Comparison of ENCODE assay signal across 33 cellular contexts in genomic region chr7:64854969-64855368, GRCh38. TPM values are rescaled to one million over a fixed set of nuclear protein-coding genes. Genes with fewer than 3 reads are reported as not detected.
DNase-seq lines count a peak whose midpoint lies in the region; ATAC-seq, FAIRE-seq and TF ChIP-seq lines count a peak whose summit lies in the region.
"Had no signal": no experiment of that assay in that cellular context is flagged by ENCODE, and none has a peak within 500 bp of the region (broad histone marks: within the 10 kb centered on the region; RNA-seq: fewer than 3 reads in every experiment).

No MANE protein-coding gene starts in this region.

- 17% methylated on average over 1 of the region's 1 CpG for WGBS in K562 (ENCODE audit: insufficient coverage, low coverage, missing lambda C conversion rate)

- intact Hi-C loops in K562 (cut with micrococcal nuclease), result no loop called here

- H3K4me1 Mint-ChIP-seq in neural progenitor cell, result no peaks in the 10 kb centered on the region
- H3K4me1 Mint-ChIP-seq: B cell; CD14-positive monocyte; CD4-positive, alpha-beta memory T cell; CD4-positive, CD25-positive, alpha-beta regulatory T cell; CD8-positive, alpha-beta memory T cell had no signal

- no peaks in the 10 kb centered on the region for H3K36me3 ChIP-seq in K562 (ENCODE audit: control insufficient read depth, insufficient read depth, low read length)
- H3K36me3 ChIP-seq in neural progenitor cell, result no peaks in the 10 kb centered on the region
- H3K36me3 ChIP-seq: BE2C, BLaER1 had no signal

- no peak overlapping the region for H3K9ac ChIP-seq in K562 (ENCODE audit: insufficient read depth in 1 of 2, low read depth in 2 of 2, low read length in 2 of 2)
- no peak overlapping the region for H3K9ac ChIP-seq in neural progenitor cell
- H3K9ac ChIP-seq: BLaER1; BLaER1 treated with 17β-estradiol and CSF1 and Interleukin-3, amounts not matched to agents 10 nM and 100 nM had no signal

- TF ChIP-seq POLR2A in K562 (conservative IDR thresholded peaks at IDR 0.05), result no peak

- DNase-seq in K562 (ENCODE audit: extremely low read depth in 1 of 4, low spot score in 3 of 4) (peak in 1 of 4 experiments; percentile 49), epithelial cell of esophagus (ENCODE audit: low read depth) (peak; percentile 15), neural progenitor cell (ENCODE audit: low spot score) (no peak)
- DNase-seq in activated T-cell treated with anti-CD3 and anti-CD28 coated beads, Interleukin-2, amount 50 U/mL, for 48 hours, result no peak
- DNase-seq: 8988T; ACHN; AML-193; BE2C; C1 segment of cervical spinal cord; Caco-2; Calu3; CD4-positive, alpha-beta memory T cell; CD4-positive, alpha-beta T cell; CD4-positive, CD25-positive, alpha-beta regulatory T cell; CD8-positive, alpha-beta memory T cell; CD8-positive, alpha-beta T cell; COR-L47; DMS 273 treated with DMSO at 0.1 percent for 48 hours; DMS153; DMS53; DMS79; DMS79 treated with DMSO at 0.1 percent for 48 hours; DND-41; EL had no signal

- H3K4me3 Mint-ChIP-seq in neural progenitor cell, result no peak overlapping the region
- H3K4me3 Mint-ChIP-seq: B cell; CD14-positive monocyte; CD4-positive, alpha-beta memory T cell; CD4-positive, alpha-beta T cell; CD4-positive, CD25-positive, alpha-beta regulatory T cell; CD8-positive, alpha-beta memory T cell; CD8-positive, alpha-beta T cell had no signal

- POLR2A ChIA-PET in K562 (lab: Yijun Ruan, JAX), result no interaction called here

- H3K27ac Mint-ChIP-seq in neural progenitor cell, result no peak overlapping the region
- H3K27ac Mint-ChIP-seq: B cell; CD14-positive monocyte; CD4-positive, alpha-beta memory T cell; CD4-positive, alpha-beta T cell; CD4-positive, CD25-positive, alpha-beta regulatory T cell; CD8-positive, alpha-beta memory T cell; CD8-positive, alpha-beta T cell had no signal

- H3K4me1 ChIP-seq in K562 (replicated peaks in 1 of 2; ENCODE audit: control insufficient read depth in 2 of 2, insufficient read depth in 2 of 2, low read length in 2 of 2), result peaks cover 3% of the 10 kb centered on the region in 2 experiments; a peak in 3 of 5 replicates
- no peaks in the 10 kb centered on the region for H3K4me1 ChIP-seq in neural progenitor cell
- H3K4me1 ChIP-seq: A549; BE2C; BLaER1; BLaER1 treated with 17β-estradiol and CSF1 and Interleukin-3, amounts not matched to agents 10 nM and 100 nM; Caco-2 had no signal

- TF ChIP-seq EP300 in K562 (IDR thresholded peaks at IDR 0.05; ENCODE audit: low read length), result no peak; the same call in 1 of the 2 replicates

- H3F3A ChIP-seq in neural progenitor cell (ENCODE audit: low read depth), result no peaks in the 10 kb centered on the region

- no peak overlapping the region for H3K4me3 ChIP-seq in K562
- no peak overlapping the region for H3K4me3 ChIP-seq in epithelial cell of esophagus (ENCODE audit: low read length)
- H3K4me3 ChIP-seq in neural progenitor cell, result no peak overlapping the region
- H3K4me3 ChIP-seq: A549; BLaER1; BLaER1 treated with 17β-estradiol and CSF1 and Interleukin-3, amounts not matched to agents 10 nM and 100 nM had no signal

- peaks cover 2% of the 10 kb centered on the region for H3K27me3 Mint-ChIP-seq in neural progenitor cell (ENCODE audit: insufficient read depth, low read depth)
- H3K27me3 Mint-ChIP-seq: B cell; CD4-positive, alpha-beta memory T cell; CD4-positive, alpha-beta T cell; CD4-positive, CD25-positive, alpha-beta regulatory T cell had no signal

- no peaks in the 10 kb centered on the region for H3K9me1 ChIP-seq in K562 (ENCODE audit: control insufficient read depth, insufficient read depth, low read length)

- no peak for FAIRE-seq in K562 (lab: Jason Lieb, UNC)
- FAIRE-seq: A204.1, A549, D721Med had no signal

- H3K27me3 ChIP-seq in K562 (ENCODE audit: control insufficient read depth in 2 of 2, insufficient read depth in 2 of 2, low read length in 2 of 2) (no peaks in the 10 kb centered on the region), neural progenitor cell (no peaks in the 10 kb centered on the region)
- H3K27me3 ChIP-seq: BE2C; BLaER1; BLaER1 treated with 17β-estradiol and CSF1 and Interleukin-3, amounts not matched to agents 10 nM and 100 nM had no signal

- H3K4me2 ChIP-seq in K562 (ENCODE audit: insufficient read depth, low read length) (no peak overlapping the region), neural progenitor cell (no peak overlapping the region)
- H3K4me2 ChIP-seq: A549; BLaER1; BLaER1 treated with 17β-estradiol and CSF1 and Interleukin-3, amounts not matched to agents 10 nM and 100 nM had no signal

- H3K27ac ChIP-seq in K562 (ENCODE audit: extremely low read depth, low read depth, low read length) (no peak overlapping the region), neural progenitor cell (no peak overlapping the region)
- H3K27ac ChIP-seq: 22Rv1; A549; BLaER1; BLaER1 treated with 17β-estradiol and CSF1 and Interleukin-3, amounts not matched to agents 10 nM and 100 nM; C4-2B had no signal

- BruUV-seq in K562 (replicated peaks; lab: Mats Ljungman, UMichigan), result no TSS peak

- H2AFZ ChIP-seq in K562 (ENCODE audit: low read depth, low read length) (no peak overlapping the region), neural progenitor cell (replicated peaks) (no peak overlapping the region)

- no peaks in the 10 kb centered on the region for H3K9me3 Mint-ChIP-seq in neural progenitor cell
- H3K9me3 Mint-ChIP-seq: CD4-positive, alpha-beta T cell; CD8-positive, alpha-beta T cell had no signal

- ATAC-seq in K562, result peak; percentile 77
- ATAC-seq: A549; CD8-positive, alpha-beta T cell had no signal

- in situ Hi-C loops in K562 (cut with MboI), result no loop called here

- no peaks in the 10 kb centered on the region for H3K36me3 Mint-ChIP-seq in neural progenitor cell
- H3K36me3 Mint-ChIP-seq: CD14-positive monocyte; CD4-positive, CD25-positive, alpha-beta regulatory T cell; CD8-positive, alpha-beta T cell had no signal

- TF ChIP-seq CTCF in K562 (IDR thresholded peaks at IDR 0.05 in 2 of 3, conservative IDR thresholded peaks at IDR 0.05 in 1 of 3; ENCODE audit: insufficient read depth in 2 of 3, low read depth in 1 of 3, low read length in 3 of 3) (no peak), epithelial cell of esophagus (IDR thresholded peaks at IDR 0.05; ENCODE audit: insufficient read depth, low read depth, low read length, missing control alignments) (no peak), neural progenitor cell (IDR thresholded peaks at IDR 0.05) (no peak)

- no peak for TF ChIP-seq RAD21 in K562 (CRISPR knock-in tag; conservative IDR thresholded peaks at IDR 0.05 in 1 of 2, IDR thresholded peaks at IDR 0.05 in 1 of 2)

- CTCF ChIA-PET in K562 (lab: Yijun Ruan, JAX; ENCODE audit: low intra/inter-chr PET ratio), result no interaction called here

- peaks cover 2% of the 10 kb centered on the region; the same call in 1 of the 2 replicates for H3K9me3 ChIP-seq in K562 (replicated peaks; ENCODE audit: control insufficient read depth, insufficient read depth, low read depth, low read length)
- peaks cover 13% of the 10 kb centered on the region for H3K9me3 ChIP-seq in neural progenitor cell (ENCODE audit: low read depth)
- H3K9me3 ChIP-seq: A549; BE2C; BLaER1; BLaER1 treated with 17β-estradiol and CSF1 and Interleukin-3, amounts not matched to agents 10 nM and 100 nM; Caco-2 had no signal

- H3K79me2 ChIP-seq in K562 (ENCODE audit: control insufficient read depth, insufficient read depth, low read length) (no peaks in the 10 kb centered on the region), neural progenitor cell (ENCODE audit: low read depth) (no peaks in the 10 kb centered on the region)

- H4K20me1 ChIP-seq in K562 (replicated peaks; ENCODE audit: control insufficient read depth, insufficient read depth, low read length), result no peaks in the 10 kb centered on the region
- no peaks in the 10 kb centered on the region for H4K20me1 ChIP-seq in neural progenitor cell (ENCODE audit: low read depth)
- H4K20me1 ChIP-seq: BLaER1; BLaER1 treated with 17β-estradiol and CSF1 and Interleukin-3, amounts not matched to agents 10 nM and 100 nM had no signal

RNA-seq across cellular contexts. Expression of gene ZNF273, which starts 48.1 kb away (rescaled TPM):
- total RNA-seq in K562 (2011; cell fraction: chromatin; rRNA removed; ENCODE audit: low replicate concordance), result 15.0 and 51.2 TPM in 2 replicates
- total RNA-seq in K562 (2011; cell fraction: nucleolus; rRNA removed), result 11.5 and 16.4 TPM in 2 replicates
- total RNA-seq in K562 (2011; cell fraction: nucleoplasm; rRNA removed), result 27.9 and 35.1 TPM in 2 replicates
- total RNA-seq in K562 (2014; rRNA removed), result 16.9 and 18.2 TPM in 2 replicates
- total RNA-seq in K562 (2014; rRNA removed; fragmentation: Illumina TruSeq; extraction: Trizol), result 29.5 and 33.1 TPM in 2 replicates
- 21.3 and 26.1 TPM in 2 replicates for total RNA-seq in K562 (2015; rRNA removed; fragmentation: Illumina TruSeq; extraction: Trizol)
- total RNA-seq in K562 (2021), result 14.7 and 15.6 TPM in 2 replicates
- 18.1 and 20.7 TPM in 2 replicates for polyA plus RNA-seq in K562 (2011; rRNA removed)
- polyA plus RNA-seq in K562 (2011; cell fraction: cytosol; rRNA removed), result 6.7 and 10.2 TPM in 2 replicates
- 6.4 and 6.8 TPM in 2 replicates for polyA plus RNA-seq in K562 (2011; cell fraction: nucleus; rRNA removed)
- polyA plus RNA-seq in K562 (2012), result 9.8 and 13.5 TPM in 2 replicates
- 19.5 and 20.8 TPM in 2 replicates for polyA plus RNA-seq in K562 (2014; fragmentation: Illumina TruSeq; extraction: Trizol)
- 10 to 100 TPM; 20.2 to 37.0 TPM for polyA plus RNA-seq in K562 (2014; fragmentation: Nextera tagmentation; extraction: Ambion mirVana)
- polyA plus RNA-seq in K562 (2014; rRNA removed), result 13.3 and 14.8 TPM in 2 replicates
- polyA minus RNA-seq in K562 (2011; rRNA and poly(A)+ RNA removed), result 25.1 and 37.0 TPM in 2 replicates
- 12.7 and 14.8 TPM in 2 replicates for polyA minus RNA-seq in K562 (2011; cell fraction: cytosol; rRNA and poly(A)+ RNA removed)
- polyA minus RNA-seq in K562 (2011; cell fraction: nucleus; rRNA and poly(A)+ RNA removed), result 11.2 and 20.3 TPM in 2 replicates
- 23.5 and 36.5 TPM in 2 replicates for total RNA-seq in neural progenitor cell (ENCODE audit: low replicate concordance)
